In genomic region chr2:180985771-180986395, GRCh38 we compare ENCODE assay signal across 2 cellular contexts.
TF ChIP-seq lines count a peak whose summit lies in the region.

No MANE protein-coding gene starts in this region.

TF ChIP-seq in HEK293, 187 proteins besides CTCF, POLR2A, EP300 and RAD21 (continued from another document):
- no peak for TF ChIP-seq ZNF449 (tag by site-specific recombination; IDR thresholded peaks at IDR 0.05)
- no peak for TF ChIP-seq ZNF426 (tag by site-specific recombination; IDR thresholded peaks at IDR 0.05)
- TF ChIP-seq ZXDB (tag by site-specific recombination; IDR thresholded peaks at IDR 0.05), result no peak

TF ChIP-seq in HepG2, 621 proteins besides CTCF, POLR2A, EP300 and RAD21 (continued from another document):
- no peak for TF ChIP-seq RARG (CRISPR knock-in tag; IDR thresholded peaks at IDR 0.05; ENCODE audit: low read depth)
- no peak for TF ChIP-seq YEATS4 (CRISPR knock-in tag; IDR thresholded peaks at IDR 0.05; ENCODE audit: borderline replicate concordance)
- TF ChIP-seq POLR2AphosphoS2 (IDR thresholded peaks at IDR 0.05; ENCODE audit: low read depth, low read length), result no peak
- TF ChIP-seq ZNF572 (CRISPR knock-in tag; IDR thresholded peaks at IDR 0.05), result no peak
- TF ChIP-seq POGZ (CRISPR knock-in tag; IDR thresholded peaks at IDR 0.05), result no peak
- TF ChIP-seq NONO (IDR thresholded peaks at IDR 0.05), result no peak
- TF ChIP-seq NONO (CRISPR knock-in tag; conservative IDR thresholded peaks at IDR 0.05), result no peak
- TF ChIP-seq MAF1 (CRISPR knock-in tag; IDR thresholded peaks at IDR 0.05; ENCODE audit: borderline replicate concordance), result no peak
- no peak for TF ChIP-seq ZNF30 (CRISPR knock-in tag; IDR thresholded peaks at IDR 0.05)
